ENCODE assay signal across 1 cellular context in the genomic region with DNA sequence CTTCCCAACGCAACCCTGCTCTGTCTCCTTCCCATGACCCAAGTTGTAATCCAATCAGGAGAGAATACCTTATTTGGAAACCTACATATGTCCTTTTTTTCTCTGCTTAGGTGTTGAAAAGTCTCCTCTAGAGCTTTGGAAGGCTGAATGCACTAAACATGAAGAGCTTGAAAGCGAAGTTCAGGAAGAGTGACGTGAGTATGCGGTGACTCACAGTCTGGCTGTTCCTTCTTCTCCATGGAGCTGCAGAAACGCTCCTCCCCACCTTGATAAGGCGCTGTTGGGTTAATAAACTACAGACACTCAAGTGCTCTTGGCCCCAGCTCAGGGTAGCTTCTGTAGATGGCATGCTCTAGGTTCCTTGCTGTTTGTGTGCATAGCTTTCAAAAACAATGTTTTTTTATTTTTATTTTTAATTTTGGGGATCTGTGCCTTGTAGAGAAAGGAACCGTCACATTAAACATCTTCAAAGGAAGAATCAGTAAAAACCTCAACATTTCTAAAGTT.
TF ChIP-seq lines count a peak whose summit lies in the region.

No MANE protein-coding gene starts in this region.

TF ChIP-seq in HepG2, 621 proteins besides CTCF, POLR2A, EP300 and RAD21 (continued from another document and continues in another):
- TF ChIP-seq, protein P1, sequence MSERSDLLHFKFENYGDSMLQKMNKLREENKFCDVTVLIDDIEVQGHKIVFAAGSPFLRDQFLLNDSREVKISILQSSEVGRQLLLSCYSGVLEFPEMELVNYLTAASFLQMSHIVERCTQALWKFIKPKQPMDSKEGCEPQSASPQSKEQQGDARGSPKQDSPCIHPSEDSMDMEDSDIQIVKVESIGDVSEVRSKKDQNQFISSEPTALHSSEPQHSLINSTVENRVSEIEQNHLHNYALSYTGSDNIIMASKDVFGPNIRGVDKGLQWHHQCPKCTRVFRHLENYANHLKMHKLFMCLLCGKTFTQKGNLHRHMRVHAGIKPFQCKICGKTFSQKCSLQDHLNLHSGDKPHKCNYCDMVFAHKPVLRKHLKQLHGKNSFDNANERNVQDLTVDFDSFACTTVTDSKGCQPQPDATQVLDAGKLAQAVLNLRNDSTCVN (CRISPR knock-in tag; IDR thresholded peaks at IDR 0.05; ENCODE audit: borderline replicate concordance) = peak; percentile 54; the same call in 1 of the 2 replicates
- TF ChIP-seq, protein P2, sequence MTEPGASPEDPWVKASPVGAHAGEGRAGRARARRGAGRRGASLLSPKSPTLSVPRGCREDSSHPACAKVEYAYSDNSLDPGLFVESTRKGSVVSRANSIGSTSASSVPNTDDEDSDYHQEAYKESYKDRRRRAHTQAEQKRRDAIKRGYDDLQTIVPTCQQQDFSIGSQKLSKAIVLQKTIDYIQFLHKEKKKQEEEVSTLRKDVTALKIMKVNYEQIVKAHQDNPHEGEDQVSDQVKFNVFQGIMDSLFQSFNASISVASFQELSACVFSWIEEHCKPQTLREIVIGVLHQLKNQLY (CRISPR knock-in tag; IDR thresholded peaks at IDR 0.05) = no peak
- TF ChIP-seq, protein P3, sequence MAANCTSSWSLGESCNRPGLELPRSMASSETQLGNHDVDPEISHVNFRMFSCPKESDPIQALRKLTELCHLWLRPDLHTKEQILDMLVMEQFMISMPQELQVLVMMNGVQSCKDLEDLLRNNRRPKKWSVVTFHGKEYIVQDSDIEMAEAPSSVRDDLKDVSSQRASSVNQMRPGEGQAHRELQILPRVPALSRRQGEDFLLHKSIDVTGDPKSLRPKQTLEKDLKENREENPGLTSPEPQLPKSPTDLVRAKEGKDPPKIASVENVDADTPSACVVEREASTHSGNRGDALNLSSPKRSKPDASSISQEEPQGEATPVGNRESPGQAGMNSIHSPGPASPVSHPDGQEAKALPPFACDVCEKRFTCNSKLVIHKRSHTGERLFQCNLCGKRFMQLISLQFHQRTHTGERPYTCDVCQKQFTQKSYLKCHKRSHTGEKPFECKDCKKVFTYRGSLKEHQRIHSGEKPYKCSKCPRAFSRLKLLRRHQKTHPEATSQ (CRISPR knock-in tag; IDR thresholded peaks at IDR 0.05; ENCODE audit: borderline replicate concordance) = no peak
- no peak for TF ChIP-seq CHD4 (IDR thresholded peaks at IDR 0.05; ENCODE audit: borderline replicate concordance, low read length)
- TF ChIP-seq, protein P4, sequence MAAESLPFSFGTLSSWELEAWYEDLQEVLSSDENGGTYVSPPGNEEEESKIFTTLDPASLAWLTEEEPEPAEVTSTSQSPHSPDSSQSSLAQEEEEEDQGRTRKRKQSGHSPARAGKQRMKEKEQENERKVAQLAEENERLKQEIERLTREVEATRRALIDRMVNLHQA (CRISPR knock-in tag; IDR thresholded peaks at IDR 0.05) = no peak
- no peak for TF ChIP-seq SAFB2 (CRISPR knock-in tag; IDR thresholded peaks at IDR 0.05; ENCODE audit: borderline replicate concordance, low read depth)
- TF ChIP-seq KLF12 (CRISPR knock-in tag; IDR thresholded peaks at IDR 0.05; ENCODE audit: borderline replicate concordance) = no peak
- TF ChIP-seq PTBP1 (IDR thresholded peaks at IDR 0.05; ENCODE audit: low read depth, low read length, poor library complexity, severe bottlenecking) = no peak
- no peak for TF ChIP-seq ZNF891 (CRISPR knock-in tag; IDR thresholded peaks at IDR 0.05)
- TF ChIP-seq, protein P5, sequence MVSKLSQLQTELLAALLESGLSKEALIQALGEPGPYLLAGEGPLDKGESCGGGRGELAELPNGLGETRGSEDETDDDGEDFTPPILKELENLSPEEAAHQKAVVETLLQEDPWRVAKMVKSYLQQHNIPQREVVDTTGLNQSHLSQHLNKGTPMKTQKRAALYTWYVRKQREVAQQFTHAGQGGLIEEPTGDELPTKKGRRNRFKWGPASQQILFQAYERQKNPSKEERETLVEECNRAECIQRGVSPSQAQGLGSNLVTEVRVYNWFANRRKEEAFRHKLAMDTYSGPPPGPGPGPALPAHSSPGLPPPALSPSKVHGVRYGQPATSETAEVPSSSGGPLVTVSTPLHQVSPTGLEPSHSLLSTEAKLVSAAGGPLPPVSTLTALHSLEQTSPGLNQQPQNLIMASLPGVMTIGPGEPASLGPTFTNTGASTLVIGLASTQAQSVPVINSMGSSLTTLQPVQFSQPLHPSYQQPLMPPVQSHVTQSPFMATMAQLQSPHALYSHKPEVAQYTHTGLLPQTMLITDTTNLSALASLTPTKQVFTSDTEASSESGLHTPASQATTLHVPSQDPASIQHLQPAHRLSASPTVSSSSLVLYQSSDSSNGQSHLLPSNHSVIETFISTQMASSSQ (IDR thresholded peaks at IDR 0.05; ENCODE audit: low read depth) = peak; percentile 69
- TF ChIP-seq, protein P5 (CRISPR knock-in tag; IDR thresholded peaks at IDR 0.05; ENCODE audit: borderline replicate concordance) = peak; percentile 53; the same call in 1 of the 2 replicates
- TF ChIP-seq, protein P6, sequence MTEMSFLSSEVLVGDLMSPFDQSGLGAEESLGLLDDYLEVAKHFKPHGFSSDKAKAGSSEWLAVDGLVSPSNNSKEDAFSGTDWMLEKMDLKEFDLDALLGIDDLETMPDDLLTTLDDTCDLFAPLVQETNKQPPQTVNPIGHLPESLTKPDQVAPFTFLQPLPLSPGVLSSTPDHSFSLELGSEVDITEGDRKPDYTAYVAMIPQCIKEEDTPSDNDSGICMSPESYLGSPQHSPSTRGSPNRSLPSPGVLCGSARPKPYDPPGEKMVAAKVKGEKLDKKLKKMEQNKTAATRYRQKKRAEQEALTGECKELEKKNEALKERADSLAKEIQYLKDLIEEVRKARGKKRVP (CRISPR knock-in tag; IDR thresholded peaks at IDR 0.05) = no peak
- TF ChIP-seq SRF (IDR thresholded peaks at IDR 0.05; ENCODE audit: low read depth, low read length) = 0 out of 2 replicates have a peak, but pooled peaks have one; percentile 33
- TF ChIP-seq, protein P7, sequence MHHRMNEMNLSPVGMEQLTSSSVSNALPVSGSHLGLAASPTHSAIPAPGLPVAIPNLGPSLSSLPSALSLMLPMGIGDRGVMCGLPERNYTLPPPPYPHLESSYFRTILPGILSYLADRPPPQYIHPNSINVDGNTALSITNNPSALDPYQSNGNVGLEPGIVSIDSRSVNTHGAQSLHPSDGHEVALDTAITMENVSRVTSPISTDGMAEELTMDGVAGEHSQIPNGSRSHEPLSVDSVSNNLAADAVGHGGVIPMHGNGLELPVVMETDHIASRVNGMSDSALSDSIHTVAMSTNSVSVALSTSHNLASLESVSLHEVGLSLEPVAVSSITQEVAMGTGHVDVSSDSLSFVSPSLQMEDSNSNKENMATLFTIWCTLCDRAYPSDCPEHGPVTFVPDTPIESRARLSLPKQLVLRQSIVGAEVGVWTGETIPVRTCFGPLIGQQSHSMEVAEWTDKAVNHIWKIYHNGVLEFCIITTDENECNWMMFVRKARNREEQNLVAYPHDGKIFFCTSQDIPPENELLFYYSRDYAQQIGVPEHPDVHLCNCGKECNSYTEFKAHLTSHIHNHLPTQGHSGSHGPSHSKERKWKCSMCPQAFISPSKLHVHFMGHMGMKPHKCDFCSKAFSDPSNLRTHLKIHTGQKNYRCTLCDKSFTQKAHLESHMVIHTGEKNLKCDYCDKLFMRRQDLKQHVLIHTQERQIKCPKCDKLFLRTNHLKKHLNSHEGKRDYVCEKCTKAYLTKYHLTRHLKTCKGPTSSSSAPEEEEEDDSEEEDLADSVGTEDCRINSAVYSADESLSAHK (CRISPR knock-in tag; IDR thresholded peaks at IDR 0.05; ENCODE audit: borderline replicate concordance) = no peak
- no peak for TF ChIP-seq TBL1XR1 (IDR thresholded peaks at IDR 0.05; ENCODE audit: borderline replicate concordance, low read length, partially characterized antibody)
- TF ChIP-seq HOXA3 (CRISPR knock-in tag; IDR thresholded peaks at IDR 0.05) = peak; percentile 35; the same call in 1 of the 2 replicates
- TF ChIP-seq, protein P8, sequence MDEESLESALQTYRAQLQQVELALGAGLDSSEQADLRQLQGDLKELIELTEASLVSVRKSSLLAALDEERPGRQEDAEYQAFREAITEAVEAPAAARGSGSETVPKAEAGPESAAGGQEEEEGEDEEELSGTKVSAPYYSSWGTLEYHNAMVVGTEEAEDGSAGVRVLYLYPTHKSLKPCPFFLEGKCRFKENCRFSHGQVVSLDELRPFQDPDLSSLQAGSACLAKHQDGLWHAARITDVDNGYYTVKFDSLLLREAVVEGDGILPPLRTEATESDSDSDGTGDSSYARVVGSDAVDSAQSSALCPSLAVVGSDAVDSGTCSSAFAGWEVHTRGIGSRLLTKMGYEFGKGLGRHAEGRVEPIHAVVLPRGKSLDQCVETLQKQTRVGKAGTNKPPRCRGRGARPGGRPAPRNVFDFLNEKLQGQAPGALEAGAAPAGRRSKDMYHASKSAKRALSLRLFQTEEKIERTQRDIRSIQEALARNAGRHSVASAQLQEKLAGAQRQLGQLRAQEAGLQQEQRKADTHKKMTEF (CRISPR knock-in tag; IDR thresholded peaks at IDR 0.05) = 0 out of 2 replicates have a peak, but pooled peaks have one; percentile 20
- TF ChIP-seq, protein P9, sequence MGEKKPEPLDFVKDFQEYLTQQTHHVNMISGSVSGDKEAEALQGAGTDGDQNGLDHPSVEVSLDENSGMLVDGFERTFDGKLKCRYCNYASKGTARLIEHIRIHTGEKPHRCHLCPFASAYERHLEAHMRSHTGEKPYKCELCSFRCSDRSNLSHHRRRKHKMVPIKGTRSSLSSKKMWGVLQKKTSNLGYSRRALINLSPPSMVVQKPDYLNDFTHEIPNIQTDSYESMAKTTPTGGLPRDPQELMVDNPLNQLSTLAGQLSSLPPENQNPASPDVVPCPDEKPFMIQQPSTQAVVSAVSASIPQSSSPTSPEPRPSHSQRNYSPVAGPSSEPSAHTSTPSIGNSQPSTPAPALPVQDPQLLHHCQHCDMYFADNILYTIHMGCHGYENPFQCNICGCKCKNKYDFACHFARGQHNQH (CRISPR knock-in tag; IDR thresholded peaks at IDR 0.05) = 0 out of 2 replicates have a peak, but pooled peaks have one; percentile 36
- 0 out of 2 replicates have a peak, but pooled peaks have one; percentile 12 for TF ChIP-seq BCL6 (CRISPR knock-in tag; IDR thresholded peaks at IDR 0.05)
- peak; percentile 29; the same call in 1 of the 2 replicates for TF ChIP-seq MEIS2 (CRISPR knock-in tag; IDR thresholded peaks at IDR 0.05)
- 0 out of 2 replicates have a peak, but pooled peaks have one; percentile 33 for TF ChIP-seq SAP130 (CRISPR knock-in tag; IDR thresholded peaks at IDR 0.05; ENCODE audit: low read depth)
- TF ChIP-seq ZNF496 (CRISPR knock-in tag; IDR thresholded peaks at IDR 0.05; ENCODE audit: insufficient replicate concordance) = no peak
- TF ChIP-seq, protein P10, sequence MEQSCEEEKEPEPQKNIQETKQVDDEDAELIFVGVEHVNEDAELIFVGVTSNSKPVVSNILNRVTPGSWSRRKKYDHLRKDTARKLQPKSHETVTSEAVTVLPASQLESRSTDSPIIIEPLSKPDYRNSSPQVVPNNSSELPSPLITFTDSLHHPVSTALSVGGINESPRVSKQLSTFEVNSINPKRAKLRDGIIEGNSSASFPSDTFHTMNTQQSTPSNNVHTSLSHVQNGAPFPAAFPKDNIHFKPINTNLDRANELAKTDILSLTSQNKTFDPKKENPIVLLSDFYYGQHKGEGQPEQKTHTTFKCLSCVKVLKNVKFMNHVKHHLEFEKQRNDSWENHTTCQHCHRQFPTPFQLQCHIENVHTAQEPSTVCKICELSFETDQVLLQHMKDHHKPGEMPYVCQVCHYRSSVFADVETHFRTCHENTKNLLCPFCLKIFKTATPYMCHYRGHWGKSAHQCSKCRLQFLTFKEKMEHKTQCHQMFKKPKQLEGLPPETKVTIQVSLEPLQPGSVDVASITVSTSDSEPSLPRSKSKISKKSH (CRISPR knock-in tag; IDR thresholded peaks at IDR 0.05; ENCODE audit: borderline replicate concordance) = no peak
- peak; percentile 40 for TF ChIP-seq TEAD3 (CRISPR knock-in tag; optimal IDR thresholded peaks at IDR 0.05; ENCODE audit: borderline replicate concordance)
- TF ChIP-seq, protein P11, sequence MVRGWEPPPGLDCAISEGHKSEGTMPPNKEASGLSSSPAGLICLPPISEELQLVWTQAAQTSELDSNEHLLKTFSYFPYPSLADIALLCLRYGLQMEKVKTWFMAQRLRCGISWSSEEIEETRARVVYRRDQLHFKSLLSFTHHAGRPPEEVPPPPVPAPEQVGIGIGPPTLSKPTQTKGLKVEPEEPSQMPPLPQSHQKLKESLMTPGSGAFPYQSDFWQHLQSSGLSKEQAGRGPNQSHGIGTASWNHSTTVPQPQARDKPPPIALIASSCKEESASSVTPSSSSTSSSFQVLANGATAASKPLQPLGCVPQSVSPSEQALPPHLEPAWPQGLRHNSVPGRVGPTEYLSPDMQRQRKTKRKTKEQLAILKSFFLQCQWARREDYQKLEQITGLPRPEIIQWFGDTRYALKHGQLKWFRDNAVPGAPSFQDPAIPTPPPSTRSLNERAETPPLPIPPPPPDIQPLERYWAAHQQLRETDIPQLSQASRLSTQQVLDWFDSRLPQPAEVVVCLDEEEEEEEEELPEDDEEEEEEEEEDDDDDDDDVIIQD (CRISPR knock-in tag; IDR thresholded peaks at IDR 0.05; ENCODE audit: low read depth) = peak; percentile 33; the same call in 1 of the 2 replicates
- no peak for TF ChIP-seq GATAD2A (CRISPR knock-in tag; IDR thresholded peaks at IDR 0.05)
- 0 out of 2 replicates have a peak, but pooled peaks have one; percentile 18 for TF ChIP-seq RARA (CRISPR knock-in tag; IDR thresholded peaks at IDR 0.05)
- peak; percentile 31; the same call in 1 of the 2 replicates for TF ChIP-seq JUND (CRISPR knock-in tag; IDR thresholded peaks at IDR 0.05)
- TF ChIP-seq, protein P12, sequence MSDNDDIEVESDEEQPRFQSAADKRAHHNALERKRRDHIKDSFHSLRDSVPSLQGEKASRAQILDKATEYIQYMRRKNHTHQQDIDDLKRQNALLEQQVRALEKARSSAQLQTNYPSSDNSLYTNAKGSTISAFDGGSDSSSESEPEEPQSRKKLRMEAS (IDR thresholded peaks at IDR 0.05) = no peak
- TF ChIP-seq TEAD2 (CRISPR knock-in tag; IDR thresholded peaks at IDR 0.05) = no peak
- 0 out of 2 replicates have a peak, but pooled peaks have one; percentile 20 for TF ChIP-seq SALL1 (CRISPR knock-in tag; IDR thresholded peaks at IDR 0.05)
- no peak for TF ChIP-seq ZNF678 (CRISPR knock-in tag; IDR thresholded peaks at IDR 0.05)
- TF ChIP-seq, protein P13, sequence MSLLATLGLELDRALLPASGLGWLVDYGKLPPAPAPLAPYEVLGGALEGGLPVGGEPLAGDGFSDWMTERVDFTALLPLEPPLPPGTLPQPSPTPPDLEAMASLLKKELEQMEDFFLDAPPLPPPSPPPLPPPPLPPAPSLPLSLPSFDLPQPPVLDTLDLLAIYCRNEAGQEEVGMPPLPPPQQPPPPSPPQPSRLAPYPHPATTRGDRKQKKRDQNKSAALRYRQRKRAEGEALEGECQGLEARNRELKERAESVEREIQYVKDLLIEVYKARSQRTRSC (CRISPR knock-in tag; IDR thresholded peaks at IDR 0.05; ENCODE audit: low read depth) = no peak
